2 cellular contexts compared by ENCODE assay signal in genomic region chr2:9762941-9763340, GRCh38.
TF ChIP-seq lines count a peak whose summit lies in the region.

No MANE protein-coding gene starts in this region.

TF ChIP-seq in HepG2, 621 proteins besides CTCF, POLR2A, EP300 and RAD21:
- TF ChIP-seq, protein P1, sequence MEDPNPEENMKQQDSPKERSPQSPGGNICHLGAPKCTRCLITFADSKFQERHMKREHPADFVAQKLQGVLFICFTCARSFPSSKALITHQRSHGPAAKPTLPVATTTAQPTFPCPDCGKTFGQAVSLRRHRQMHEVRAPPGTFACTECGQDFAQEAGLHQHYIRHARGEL (CRISPR knock-in tag; IDR thresholded peaks at IDR 0.05), result no peak
- TF ChIP-seq ZNF263 (CRISPR knock-in tag; IDR thresholded peaks at IDR 0.05) (0 out of 2 replicates have a peak, but pooled peaks have one; percentile 22), MEIS1 (CRISPR knock-in tag; IDR thresholded peaks at IDR 0.05; ENCODE audit: borderline replicate concordance) (no peak), KDM5B (CRISPR knock-in tag; IDR thresholded peaks at IDR 0.05; ENCODE audit: borderline replicate concordance) (0 out of 2 replicates have a peak, but pooled peaks have one; percentile 32), ZBTB7A (CRISPR knock-in tag; IDR thresholded peaks at IDR 0.05) (0 out of 2 replicates have a peak, but pooled peaks have one; percentile 30), ZNF30 (CRISPR knock-in tag; IDR thresholded peaks at IDR 0.05) (no peak), ZNF530 (CRISPR knock-in tag; IDR thresholded peaks at IDR 0.05; ENCODE audit: low read depth) (no peak), NR1H2 (CRISPR knock-in tag; IDR thresholded peaks at IDR 0.05; ENCODE audit: borderline replicate concordance, low read depth) (peak; percentile 19; the same call in 1 of the 2 replicates), ZMYM3 (CRISPR knock-in tag; IDR thresholded peaks at IDR 0.05) (no peak)
- TF ChIP-seq, protein P2, sequence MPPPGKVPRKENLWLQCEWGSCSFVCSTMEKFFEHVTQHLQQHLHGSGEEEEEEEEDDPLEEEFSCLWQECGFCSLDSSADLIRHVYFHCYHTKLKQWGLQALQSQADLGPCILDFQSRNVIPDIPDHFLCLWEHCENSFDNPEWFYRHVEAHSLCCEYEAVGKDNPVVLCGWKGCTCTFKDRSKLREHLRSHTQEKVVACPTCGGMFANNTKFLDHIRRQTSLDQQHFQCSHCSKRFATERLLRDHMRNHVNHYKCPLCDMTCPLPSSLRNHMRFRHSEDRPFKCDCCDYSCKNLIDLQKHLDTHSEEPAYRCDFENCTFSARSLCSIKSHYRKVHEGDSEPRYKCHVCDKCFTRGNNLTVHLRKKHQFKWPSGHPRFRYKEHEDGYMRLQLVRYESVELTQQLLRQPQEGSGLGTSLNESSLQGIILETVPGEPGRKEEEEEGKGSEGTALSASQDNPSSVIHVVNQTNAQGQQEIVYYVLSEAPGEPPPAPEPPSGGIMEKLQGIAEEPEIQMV (CRISPR knock-in tag; IDR thresholded peaks at IDR 0.05; ENCODE audit: low read depth), result no peak

TF ChIP-seq in neural cell, 6 proteins besides CTCF, POLR2A, EP300 and RAD21:
- TF ChIP-seq, protein P3, sequence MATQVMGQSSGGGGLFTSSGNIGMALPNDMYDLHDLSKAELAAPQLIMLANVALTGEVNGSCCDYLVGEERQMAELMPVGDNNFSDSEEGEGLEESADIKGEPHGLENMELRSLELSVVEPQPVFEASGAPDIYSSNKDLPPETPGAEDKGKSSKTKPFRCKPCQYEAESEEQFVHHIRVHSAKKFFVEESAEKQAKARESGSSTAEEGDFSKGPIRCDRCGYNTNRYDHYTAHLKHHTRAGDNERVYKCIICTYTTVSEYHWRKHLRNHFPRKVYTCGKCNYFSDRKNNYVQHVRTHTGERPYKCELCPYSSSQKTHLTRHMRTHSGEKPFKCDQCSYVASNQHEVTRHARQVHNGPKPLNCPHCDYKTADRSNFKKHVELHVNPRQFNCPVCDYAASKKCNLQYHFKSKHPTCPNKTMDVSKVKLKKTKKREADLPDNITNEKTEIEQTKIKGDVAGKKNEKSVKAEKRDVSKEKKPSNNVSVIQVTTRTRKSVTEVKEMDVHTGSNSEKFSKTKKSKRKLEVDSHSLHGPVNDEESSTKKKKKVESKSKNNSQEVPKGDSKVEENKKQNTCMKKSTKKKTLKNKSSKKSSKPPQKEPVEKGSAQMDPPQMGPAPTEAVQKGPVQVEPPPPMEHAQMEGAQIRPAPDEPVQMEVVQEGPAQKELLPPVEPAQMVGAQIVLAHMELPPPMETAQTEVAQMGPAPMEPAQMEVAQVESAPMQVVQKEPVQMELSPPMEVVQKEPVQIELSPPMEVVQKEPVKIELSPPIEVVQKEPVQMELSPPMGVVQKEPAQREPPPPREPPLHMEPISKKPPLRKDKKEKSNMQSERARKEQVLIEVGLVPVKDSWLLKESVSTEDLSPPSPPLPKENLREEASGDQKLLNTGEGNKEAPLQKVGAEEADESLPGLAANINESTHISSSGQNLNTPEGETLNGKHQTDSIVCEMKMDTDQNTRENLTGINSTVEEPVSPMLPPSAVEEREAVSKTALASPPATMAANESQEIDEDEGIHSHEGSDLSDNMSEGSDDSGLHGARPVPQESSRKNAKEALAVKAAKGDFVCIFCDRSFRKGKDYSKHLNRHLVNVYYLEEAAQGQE (IDR thresholded peaks at IDR 0.05; ENCODE audit: borderline replicate concordance), result no peak
- TF ChIP-seq MXI1 (conservative IDR thresholded peaks at IDR 0.05; ENCODE audit: poor library complexity, severe bottlenecking) (no peak), EZH2 (IDR thresholded peaks at IDR 0.05; ENCODE audit: borderline replicate concordance, insufficient read depth, low read length, poor library complexity, severe bottlenecking) (no peak), SMC3 (conservative IDR thresholded peaks at IDR 0.05; ENCODE audit: poor library complexity) (no peak), TAF1 (IDR thresholded peaks at IDR 0.05; ENCODE audit: low read depth) (no peak), POLR2AphosphoS5 (IDR thresholded peaks at IDR 0.05) (no peak)
